15 cellular contexts compared by ENCODE assay signal in genomic region chr7:7100432-7100849, GRCh38.
DNase-seq lines count a peak whose midpoint lies in the region; ATAC-seq, FAIRE-seq and TF ChIP-seq lines count a peak whose summit lies in the region.
"Had no signal": no experiment of that assay in that cellular context is flagged by ENCODE, and none has a peak within 500 bp of the region (broad histone marks: within the 10 kb centered on the region; RNA-seq: fewer than 3 reads in every experiment).

No MANE protein-coding gene starts in this region.

- H2AFZ ChIP-seq in K562 (ENCODE audit: low read depth, low read length), result 0 out of 2 replicates have a peak overlapping the region, but pooled peaks have one; percentile 20

- H3K79me2 ChIP-seq in K562 (ENCODE audit: control insufficient read depth, insufficient read depth, low read length), result peaks cover 7% of the 10 kb centered on the region; the same call in 2 of the 3 replicates

- ATAC-seq in K562, result peak; percentile 75
- ATAC-seq: CD8-positive, alpha-beta T cell had no signal

- CTCF ChIA-PET in K562 (lab: Yijun Ruan, JAX; ENCODE audit: low intra/inter-chr PET ratio), result interaction anchor here (0.5 kb wide), 1 partner anchor 1116 kb away, joined by 3 read pairs; no protein-coding TSS in a partner anchor

- peak overlapping the region; percentile 82 for H3K4me2 ChIP-seq in K562 (ENCODE audit: insufficient read depth, low read length)

- POLR2A ChIA-PET in K562 (lab: Yijun Ruan, JAX), result interaction anchor here (0.7 to 1.6 kb wide), 4 partner anchors 12 to 84 kb away, joined by 5 to 7 read pairs (median 5); no protein-coding TSS in a partner anchor

- H3K4me3 ChIP-seq in K562, result no peak overlapping the region; the same call in 1 of the 2 replicates
- H3K4me3 ChIP-seq: heart left ventricle, thoracic aorta had no signal

- peak in 1 of 2 experiments; percentile 32; a peak in 2 of 4 replicates for TF ChIP-seq RAD21 in K562 (CRISPR knock-in tag; conservative IDR thresholded peaks at IDR 0.05 in 1 of 2, IDR thresholded peaks at IDR 0.05 in 1 of 2)

- DNase-seq in DMS 273 (lab: John Stamatoyannopoulos, UW; ENCODE audit: unreplicated experiment) (peak; percentile 85), NCI-H1930 (lab: John Stamatoyannopoulos, UW) (peak; percentile 32 to 46), K562 (ENCODE audit: extremely low read depth in 1 of 4, low spot score in 3 of 4) (peak; percentile 86 to 96 (median 89)), left kidney (ENCODE audit: low read depth, low spot score) (peak; percentile 27), head of caudate nucleus (no peak), cardiac septum (ENCODE audit: low spot score) (no peak), NCI-H1694 treated with DMSO at 0.1 percent for 48 hours (lab: John Stamatoyannopoulos, UW) (no peak)
- no peak for DNase-seq in activated naive CD4-positive, alpha-beta T cell treated with anti-CD3 and anti-CD28 coated beads, Interleukin-2, amount 50 U/mL, for 16 hours
- DNase-seq: CD8-positive, alpha-beta T cell; GOT3; heart left ventricle; NCI-H1694; stimulated activated CD4-positive, alpha-beta T cell treated with anti-CD3 and anti-CD28 coated beads, Interleukin-4, amount 100 ng/mL, for 24 hours had no signal

- intact Hi-C loops in K562 (cut with micrococcal nuclease), result loop anchor here (1.0 to 10.0 kb wide), 6 partner anchors 58 to 442 kb away; no protein-coding TSS in a partner anchor
- intact Hi-C loops in head of caudate nucleus (cut with DNase I), result loop anchor here (5.0 to 10.0 kb wide), 2 partner anchors 324 to 442 kb away; no protein-coding TSS in a partner anchor
- intact Hi-C loops in cardiac septum (cut with DNase I), result loop anchor here (5.0 to 10.0 kb wide), 2 partner anchors 82 to 324 kb away; partner anchors contain the start of gene C1GALT1

- TF ChIP-seq POLR2A in K562 (conservative IDR thresholded peaks at IDR 0.05), result no peak

- peak; percentile 98 for FAIRE-seq in K562 (lab: Jason Lieb, UNC)
- FAIRE-seq: colon had no signal

- in situ Hi-C loops in K562 (cut with MboI), result loop anchor here (5.0 to 10.0 kb wide), 3 partner anchors 133 to 1194 kb away; partner anchors contain the start of gene COL28A1

- peak overlapping the region; percentile 87 for H3K27ac ChIP-seq in K562 (ENCODE audit: extremely low read depth, low read depth, low read length)
- H3K27ac ChIP-seq: thoracic aorta had no signal

- TF ChIP-seq EP300 in K562 (IDR thresholded peaks at IDR 0.05; ENCODE audit: low read length), result peak; percentile 90

- peak overlapping the region; percentile 55 to 56; a peak in 3 of 4 replicates for H3K9ac ChIP-seq in K562 (ENCODE audit: insufficient read depth in 1 of 2, low read depth in 2 of 2, low read length in 2 of 2)

- TF ChIP-seq CTCF in K562 (IDR thresholded peaks at IDR 0.05 in 2 of 3, conservative IDR thresholded peaks at IDR 0.05 in 1 of 3; ENCODE audit: insufficient read depth in 2 of 3, low read depth in 1 of 3, low read length in 3 of 3), result no peak

- BruUV-seq in K562 (replicated peaks; lab: Mats Ljungman, UMichigan), result no TSS peak

- H4K20me1 ChIP-seq in K562 (replicated peaks; ENCODE audit: control insufficient read depth, insufficient read depth, low read length), result 0 out of 2 replicates have a peak, but pooled peaks cover 3% of the 10 kb centered on the region

- H3K9me1 ChIP-seq in K562 (ENCODE audit: control insufficient read depth, insufficient read depth, low read length), result no peaks in the 10 kb centered on the region

- H3K36me3 ChIP-seq in K562 (ENCODE audit: control insufficient read depth, insufficient read depth, low read length), result no peaks in the 10 kb centered on the region
- H3K36me3 ChIP-seq: heart left ventricle, thoracic aorta had no signal

- no peaks in the 10 kb centered on the region for H3K9me3 ChIP-seq in K562 (replicated peaks; ENCODE audit: control insufficient read depth, insufficient read depth, low read depth, low read length)
- H3K9me3 ChIP-seq: heart left ventricle, thoracic aorta had no signal

- peaks cover 22 to 46% of the 10 kb centered on the region in 2 experiments; a peak in 4 of 5 replicates for H3K4me1 ChIP-seq in K562 (replicated peaks in 1 of 2; ENCODE audit: control insufficient read depth in 2 of 2, insufficient read depth in 2 of 2, low read length in 2 of 2)

- no peaks in the 10 kb centered on the region for H3K27me3 ChIP-seq in K562 (ENCODE audit: control insufficient read depth in 2 of 2, insufficient read depth in 2 of 2, low read length in 2 of 2)
- H3K27me3 ChIP-seq: heart left ventricle had no signal

- WGBS in K562 (ENCODE audit: insufficient coverage, low coverage, missing lambda C conversion rate), result 2% methylated on average over 8 of the region's 8 CpGs

TF ChIP-seq in K562, 482 proteins besides CTCF, POLR2A, EP300 and RAD21 (continues in another document):
- TF ChIP-seq ZNF277 (CRISPR knock-in tag; IDR thresholded peaks at IDR 0.05; ENCODE audit: borderline replicate concordance) (no peak), CEBPG (CRISPR knock-in tag; IDR thresholded peaks at IDR 0.05) (no peak), CEBPG (tag; conservative IDR thresholded peaks at IDR 0.05 in 1 of 2, IDR thresholded peaks at IDR 0.05 in 1 of 2) (no peak), MNT (conservative IDR thresholded peaks at IDR 0.05) (peak in 1 of 2 experiments; percentile 42; a peak in 3 of 4 replicates), BCOR (IDR thresholded peaks at IDR 0.05) (peak; percentile 47; the same call in 1 of the 2 replicates), XRCC5 (IDR thresholded peaks at IDR 0.05; ENCODE audit: low read depth, low read length) (no peak), ERF (CRISPR knock-in tag; IDR thresholded peaks at IDR 0.05) (0 out of 2 replicates have a peak, but pooled peaks have one; percentile 1), ZNF280A (IDR thresholded peaks at IDR 0.05; ENCODE audit: low read depth, partially characterized antibody) (no peak), RB1 (IDR thresholded peaks at IDR 0.05; ENCODE audit: low read depth) (0 out of 2 replicates have a peak, but pooled peaks have one; percentile 39), CCAR2 (IDR thresholded peaks at IDR 0.05; ENCODE audit: low read depth, low read length) (no peak), CCNT2 (IDR thresholded peaks at IDR 0.05; ENCODE audit: borderline replicate concordance, extremely low read depth, insufficient read length, low read depth, low read length) (peak; percentile 95), ZBTB33 (CRISPR knock-in tag; IDR thresholded peaks at IDR 0.05) (0 out of 2 replicates have a peak, but pooled peaks have one; percentile 12)

Comparison
In these comparisons a context has a peak if more than half of its experiments do, and no peak if none do; other contexts are left out.
1. DNase-seq: peak in DMS 273 (single experiment), NCI-H1930 (2 of 2), K562 (4 of 4) and left kidney (single experiment); none in activated naive CD4-positive, alpha-beta T cell treated with anti-CD3 and anti-CD28 coated beads, Interleukin-2, amount 50 U/mL, for 16 hours (single experiment), head of caudate nucleus (0 of 42), cardiac septum (single experiment) and NCI-H1694 treated with DMSO at 0.1 percent for 48 hours (single experiment).